9 cellular contexts compared by ENCODE assay signal in the genomic region with DNA sequence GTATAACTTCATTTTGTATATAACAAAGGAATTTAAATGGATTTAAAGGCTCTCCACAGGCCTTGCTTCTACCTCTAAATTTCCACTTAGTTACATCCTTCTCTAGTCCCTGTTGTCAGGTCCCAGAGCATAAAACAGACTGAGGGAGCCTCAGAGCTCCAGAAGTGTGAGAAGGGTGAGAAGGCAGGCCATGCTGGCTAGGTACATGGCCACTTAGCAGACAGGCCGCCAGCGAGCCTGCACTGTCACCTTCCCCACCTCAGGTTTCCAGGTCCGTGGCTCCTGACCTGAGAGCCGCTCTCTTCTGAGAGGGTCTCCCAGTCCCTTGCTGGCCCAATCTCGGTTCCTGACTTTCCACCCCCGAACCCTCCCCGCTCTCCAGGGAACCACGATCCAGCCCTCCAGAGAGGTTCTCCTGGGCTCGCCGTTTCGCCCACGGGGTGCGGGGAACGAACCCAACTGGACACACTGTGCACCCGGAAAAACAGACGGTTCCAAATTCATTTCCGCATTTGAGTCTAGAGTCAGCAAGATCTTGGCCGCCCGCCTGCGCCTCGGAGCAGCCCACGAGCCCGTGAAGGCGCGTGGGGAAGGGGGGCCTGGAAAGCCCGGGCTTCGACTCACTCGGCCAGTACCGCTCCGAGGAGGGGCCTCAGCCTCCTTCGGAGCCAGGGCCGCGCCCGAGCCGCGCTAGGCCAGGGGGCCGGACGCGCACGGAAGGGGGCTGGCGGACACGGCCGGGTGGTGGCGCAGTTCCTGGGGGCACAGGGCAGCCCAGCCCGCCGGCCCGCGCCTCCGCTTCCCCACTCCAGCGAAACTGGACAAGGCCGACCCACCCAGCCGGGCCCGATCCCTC. TPM values are rescaled to one million over a fixed set of nuclear protein-coding genes. Genes with fewer than 3 reads are reported as not detected.
DNase-seq lines count a peak whose midpoint lies in the region; ATAC-seq and TF ChIP-seq lines count a peak whose summit lies in the region.
"Had no signal": no experiment of that assay in that cellular context is flagged by ENCODE, and none has a peak within 500 bp of the region (broad histone marks: within the 10 kb centered on the region; RNA-seq: fewer than 3 reads in every experiment).

No MANE protein-coding gene starts in this region.

- no peak overlapping the region for H3K27ac ChIP-seq in brain microvascular endothelial cell
- H3K27ac ChIP-seq: SK-N-MC had no signal

- DNase-seq in GM12864 (ENCODE audit: low read depth) (no peak), brain microvascular endothelial cell (no peak), iPS-NIHi7 (ENCODE audit: extremely low spot score) (peak; percentile 78), sciatic nerve (ENCODE audit: low spot score) (peak; percentile 83), NCI-H748 treated with DMSO at 0.1 percent for 48 hours (lab: John Stamatoyannopoulos, UW) (no peak), DMS114 treated with DMSO at 0.1 percent for 48 hours (lab: John Stamatoyannopoulos, UW; ENCODE audit: unreplicated experiment) (no peak)

- intact Hi-C loops in sciatic nerve (cut with DNase I), result no loop called here

- TF ChIP-seq CTCF in GM12864 (IDR thresholded peaks at IDR 0.05; ENCODE audit: low read depth, low read length, missing control alignments) (no peak), brain microvascular endothelial cell (IDR thresholded peaks at IDR 0.05; ENCODE audit: low read depth, low read length, missing control alignments) (peak; percentile 12)

- H3K36me3 ChIP-seq in brain microvascular endothelial cell (replicated peaks), result no peaks in the 10 kb centered on the region

- peak overlapping the region; percentile 7; the same call in 1 of the 2 replicates for H3K4me3 ChIP-seq in GM12864 (ENCODE audit: low read depth, low read length)
- peak overlapping the region; percentile 56 for H3K4me3 ChIP-seq in brain microvascular endothelial cell (ENCODE audit: low read depth, low read length)

- peak; percentile 91 for ATAC-seq in sciatic nerve
- ATAC-seq in GM18870 (IDR thresholded peaks at IDR 0.05; ENCODE audit: unreplicated experiment), result no peak
- no peak for ATAC-seq in HG03432 (IDR thresholded peaks at IDR 0.05; ENCODE audit: unreplicated experiment)

- peaks cover 29% of the 10 kb centered on the region for H3K27me3 ChIP-seq in brain microvascular endothelial cell (replicated peaks)

- in situ Hi-C loops in brain microvascular endothelial cell (cut with HindIII; ENCODE audit: low pct_ligation_motif_present, low sequenced_read_pairs), result no loop called here

RNA-seq across cellular contexts. Expression of gene SOX2, which starts 16.7 kb away (rescaled TPM):
- total RNA-seq in sciatic nerve, result 12.4 TPM

Comparison
In these comparisons a context has a peak if more than half of its experiments do, and no peak if none do; other contexts are left out.
1. DNase-seq: peak in iPS-NIHi7 (single experiment) and sciatic nerve (single experiment); none in GM12864 (single experiment), brain microvascular endothelial cell (single experiment), NCI-H748 treated with DMSO at 0.1 percent for 48 hours (single experiment) and DMS114 treated with DMSO at 0.1 percent for 48 hours (single experiment).